In the genomic region with DNA sequence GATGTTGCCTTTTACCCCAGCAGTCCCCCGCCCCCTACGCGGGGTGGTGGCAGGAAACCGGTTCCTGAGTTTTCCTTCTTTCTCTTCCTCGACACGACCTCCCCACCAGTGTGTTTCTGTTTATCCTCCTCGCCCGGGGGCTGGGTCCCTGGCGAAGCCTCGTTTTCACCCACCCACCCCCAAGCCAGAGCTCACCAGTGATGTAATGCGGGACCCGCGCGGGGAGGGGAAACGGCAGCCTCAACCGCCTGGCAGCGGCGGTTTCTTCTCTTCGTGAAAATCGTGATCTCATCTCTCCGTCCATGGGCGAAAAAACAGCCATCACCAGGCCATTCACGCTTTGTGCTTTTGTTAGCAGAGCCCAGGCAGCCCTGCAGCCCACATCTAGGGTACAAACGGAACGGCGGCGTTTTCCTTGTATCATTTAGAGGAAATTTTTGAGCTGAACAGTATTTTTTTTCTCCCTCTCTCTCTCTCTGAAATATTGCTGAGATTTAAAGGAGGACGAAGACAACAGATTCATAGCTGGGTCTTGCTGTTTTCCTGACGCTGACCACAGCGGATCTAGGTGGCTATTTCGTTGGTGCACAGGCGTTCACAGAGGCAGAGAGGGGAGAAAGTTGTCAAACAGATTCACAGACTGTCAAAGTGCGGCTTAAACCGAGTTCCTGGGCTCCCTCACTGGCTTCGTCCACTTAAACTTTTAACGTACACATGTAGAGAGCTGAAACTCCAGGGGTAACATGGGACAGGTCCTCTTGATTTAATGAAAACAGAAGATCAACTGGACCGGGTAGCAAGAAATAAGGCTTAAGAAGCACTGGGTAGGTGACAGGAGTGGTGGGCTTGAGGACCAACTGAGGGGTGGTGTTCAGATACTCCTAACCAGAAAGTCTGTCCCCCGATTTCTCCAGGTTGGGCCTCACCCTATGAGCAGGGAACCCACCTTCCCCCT, we compare ENCODE assay signal across 8 cellular contexts. TPM values are rescaled to one million over a fixed set of nuclear protein-coding genes. Genes with fewer than 3 reads are reported as not detected.
DNase-seq lines count a peak whose midpoint lies in the region; ATAC-seq and TF ChIP-seq lines count a peak whose summit lies in the region.

No MANE protein-coding gene starts in this region.

- no peak for ATAC-seq in HG02840 (IDR thresholded peaks at IDR 0.05; ENCODE audit: low FRiP score, unreplicated experiment)
- no peak for ATAC-seq in GM19035 (IDR thresholded peaks at IDR 0.05; ENCODE audit: unreplicated experiment)

- in situ Hi-C loops in G401 (cut with HindIII; ENCODE audit: low sequenced_read_pairs): loop anchor here (25.0 kb wide), 1 partner anchor 292 kb away; no protein-coding TSS in a partner anchor

- H3K4me3 ChIP-seq in NB4 (ENCODE audit: low read depth, low read length) (peak overlapping the region; percentile 59), mesodermal cell (ENCODE audit: extremely low read depth, insufficient read depth, low read length, poor library complexity, severe bottlenecking) (peak overlapping the region; percentile 29)

- no peak for TF ChIP-seq CTCF in NB4 (IDR thresholded peaks at IDR 0.05; ENCODE audit: low read depth, low read length)

- 7 to 11% methylated on average over 22 to 27 of the region's 38 CpGs for WGBS in mesodermal cell (ENCODE audit: insufficient coverage in 2 of 2), 2 experiments

- no peak for TF ChIP-seq POLR2A in NB4 (IDR thresholded peaks at IDR 0.05; ENCODE audit: extremely low read depth, insufficient read length)

- H3K9me3 ChIP-seq in mesodermal cell (ENCODE audit: control insufficient read depth, low read length): no peaks in the 10 kb centered on the region

- no peak overlapping the region for H3K27ac ChIP-seq in mesodermal cell (ENCODE audit: low read depth, low read length, severe bottlenecking)

- DNase-seq in G401 (ENCODE audit: low spot score) (peak; percentile 54), NB4 (ENCODE audit: low read depth) (peak; percentile 71), cerebellum (ENCODE audit: low spot score) (peak; percentile 37), NCI-H1048 (lab: John Stamatoyannopoulos, UW) (no peak)
- no peak for DNase-seq in activated CD8-positive, alpha-beta memory T cell treated with anti-CD3 and anti-CD28 coated beads for 24 hours

- no peaks in the 10 kb centered on the region for H3K36me3 ChIP-seq in mesodermal cell (ENCODE audit: control insufficient read depth, insufficient read depth, low read length)

- H3K4me1 ChIP-seq in mesodermal cell (ENCODE audit: control insufficient read depth, insufficient read depth, low read length, poor library complexity, severe bottlenecking): no peaks in the 10 kb centered on the region

RNA-seq across cellular contexts. Expression of gene PAX3, which starts 21.9 kb away (rescaled TPM):
- not detected in 2 replicates for total RNA-seq in G401 (2014; rRNA removed; shearing (Covaris generic))
- 135 TPM for total RNA-seq in cerebellum
- 13.7 TPM for polyA plus RNA-seq in mesodermal cell (2013, experiment 1 of 2)
- 10.5 TPM for polyA plus RNA-seq in mesodermal cell (2013, experiment 2 of 2)

Comparison
In these comparisons a context has a peak if more than half of its experiments do, and no peak if none do; other contexts are left out.
1. DNase-seq: peak in G401 (single experiment), NB4 (single experiment) and cerebellum (single experiment); none in activated CD8-positive, alpha-beta memory T cell treated with anti-CD3 and anti-CD28 coated beads for 24 hours (single experiment) and NCI-H1048 (single experiment).
2. RNA of gene PAX3, which starts 21.9 kb away (total RNA-seq): 135 TPM in cerebellum (single experiment); not detected in G401; every median in the first group is over 100 times any median in the second.